In genomic region chr17:41678411-41678906, GRCh38 we compare ENCODE assay signal across 1 cellular context.
TF ChIP-seq lines count a peak whose summit lies in the region.

No MANE protein-coding gene starts in this region.

TF ChIP-seq in K562, 482 proteins besides CTCF, POLR2A, EP300 and RAD21 (continued from another document and continues in another):
- TF ChIP-seq GTF3C2 (IDR thresholded peaks at IDR 0.05; ENCODE audit: borderline replicate concordance, extremely low read depth, insufficient read length) (no peak), ZNF592 (IDR thresholded peaks at IDR 0.05) (peak; percentile 64), EWSR1 (IDR thresholded peaks at IDR 0.05; ENCODE audit: borderline replicate concordance, low read depth, partially characterized antibody) (no peak), STAT5B (CRISPR knock-in tag; IDR thresholded peaks at IDR 0.05) (no peak), HDGF (IDR thresholded peaks at IDR 0.05) (no peak), HSF4 (CRISPR knock-in tag; IDR thresholded peaks at IDR 0.05; ENCODE audit: borderline replicate concordance) (no peak), ZNF133 (CRISPR knock-in tag; IDR thresholded peaks at IDR 0.05) (no peak), POLR2G (IDR thresholded peaks at IDR 0.05; ENCODE audit: low read depth, low read length) (peak; percentile 83), ZFP1 (CRISPR knock-in tag; IDR thresholded peaks at IDR 0.05) (peak; percentile 71; the same call in 1 of the 2 replicates), KDM2B (CRISPR knock-in tag; IDR thresholded peaks at IDR 0.05) (no peak), ZNF324 (CRISPR knock-in tag; IDR thresholded peaks at IDR 0.05) (peak; percentile 71), TCF7L2 (IDR thresholded peaks at IDR 0.05; ENCODE audit: low read depth, low read length) (no peak), ETV1 (tag; conservative IDR thresholded peaks at IDR 0.05; ENCODE audit: low read depth) (0 out of 2 replicates have a peak, but pooled peaks have one; percentile 4), ZMIZ1 (IDR thresholded peaks at IDR 0.05; ENCODE audit: low read depth in 2 of 2, low read length in 2 of 2) (peak in 1 of 2 experiments; percentile 100; a peak in 2 of 4 replicates), HNRNPK (IDR thresholded peaks at IDR 0.05; ENCODE audit: low read depth, low read length, poor library complexity, severe bottlenecking) (peak; percentile 68), NKRF (IDR thresholded peaks at IDR 0.05; ENCODE audit: borderline replicate concordance) (peak; percentile 25; the same call in 1 of the 2 replicates), RBM25 (IDR thresholded peaks at IDR 0.05; ENCODE audit: low read depth, low read length, severe bottlenecking) (no peak), ILK (tag; IDR thresholded peaks at IDR 0.05; ENCODE audit: borderline replicate concordance, low read depth) (0 out of 2 replicates have a peak, but pooled peaks have one; percentile 3), ZNF583 (CRISPR knock-in tag; IDR thresholded peaks at IDR 0.05) (no peak), ZNF436 (CRISPR knock-in tag; IDR thresholded peaks at IDR 0.05) (peak; percentile 99), MIER1 (IDR thresholded peaks at IDR 0.05; ENCODE audit: low read depth) (no peak), SMARCC2 (IDR thresholded peaks at IDR 0.05; ENCODE audit: low read depth) (no peak), NCOA6 (IDR thresholded peaks at IDR 0.05) (peak; percentile 79), NFYB (IDR thresholded peaks at IDR 0.05; ENCODE audit: extremely low read depth, insufficient read length) (no peak), MCM3 (IDR thresholded peaks at IDR 0.05) (no peak), ATF7 (IDR thresholded peaks at IDR 0.05) (no peak), SUPT5H (IDR thresholded peaks at IDR 0.05) (peak; percentile 100), MITF (IDR thresholded peaks at IDR 0.05) (no peak), HDAC1 (IDR thresholded peaks at IDR 0.05) (no peak), TSC22D4 (tag; IDR thresholded peaks at IDR 0.05) (no peak), FIP1L1 (IDR thresholded peaks at IDR 0.05; ENCODE audit: low read depth, low read length, poor library complexity, severe bottlenecking) (no peak), SMAD3 (CRISPR knock-in tag; conservative IDR thresholded peaks at IDR 0.05) (peak; percentile 97), RBBP5 (IDR thresholded peaks at IDR 0.05; ENCODE audit: borderline replicate concordance, insufficient read depth, low read length, poor library complexity, severe bottlenecking) (no peak), ZZZ3 (IDR thresholded peaks at IDR 0.05) (no peak), JUN (IDR thresholded peaks at IDR 0.05; ENCODE audit: borderline replicate concordance, low read depth, low read length) (0 out of 2 replicates have a peak, but pooled peaks have one; percentile 9), JUN (CRISPR knock-in tag; IDR thresholded peaks at IDR 0.05; ENCODE audit: borderline replicate concordance) (no peak), ZNF780A (CRISPR knock-in tag; IDR thresholded peaks at IDR 0.05) (peak; percentile 93), IFI16 (CRISPR knock-in tag; IDR thresholded peaks at IDR 0.05) (no peak), NFRKB (IDR thresholded peaks at IDR 0.05; ENCODE audit: low read depth) (0 out of 2 replicates have a peak, but pooled peaks have one; percentile 75), RBM17 (IDR thresholded peaks at IDR 0.05; ENCODE audit: borderline replicate concordance, low read depth, low read length) (no peak), CEBPZ (IDR thresholded peaks at IDR 0.05; ENCODE audit: borderline replicate concordance, low read depth, low read length) (peak; percentile 56; the same call in 1 of the 2 replicates), MAFG (tag; conservative IDR thresholded peaks at IDR 0.05) (no peak), USF2 (CRISPR knock-in tag; IDR thresholded peaks at IDR 0.05) (no peak), VEZF1 (CRISPR knock-in tag; IDR thresholded peaks at IDR 0.05) (no peak)
